Comparison of ENCODE assay signal across 8 cellular contexts in the genomic region with DNA sequence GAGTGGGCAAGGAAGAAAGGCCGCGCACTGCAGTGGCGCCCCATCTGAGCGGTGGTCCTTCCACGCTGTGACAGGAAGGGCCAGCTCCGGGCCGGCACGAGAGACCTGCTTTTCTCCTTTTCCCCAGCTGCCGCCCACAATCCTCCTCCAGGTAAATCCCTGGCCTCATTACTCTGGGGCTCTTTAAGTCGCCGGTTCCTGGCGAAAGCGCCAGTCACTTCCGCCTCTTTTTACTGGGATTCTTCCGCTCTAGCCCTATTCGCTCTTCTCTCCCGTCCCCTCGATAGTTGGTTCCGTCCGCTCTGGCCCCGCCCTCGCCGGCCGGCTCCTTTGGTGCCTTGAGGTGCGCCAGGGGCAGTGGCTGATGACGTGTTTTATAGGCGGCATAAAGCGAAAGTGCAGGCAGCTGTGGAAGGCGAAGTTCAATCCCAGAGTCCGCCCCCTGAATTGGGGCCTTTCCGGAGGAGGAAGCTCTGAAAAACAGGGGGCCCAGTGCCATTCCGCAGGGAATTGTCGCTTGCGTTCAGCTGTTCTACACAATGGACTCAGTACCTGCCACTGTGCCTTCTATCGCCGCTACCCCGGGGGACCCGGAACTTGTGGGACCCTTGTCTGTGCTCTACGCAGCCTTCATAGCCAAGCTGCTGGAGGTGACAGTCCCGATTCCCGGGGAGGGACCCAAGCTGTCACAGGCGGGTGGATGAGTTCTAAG. TPM values are rescaled to one million over a fixed set of nuclear protein-coding genes. Genes with fewer than 3 reads are reported as not detected.
DNase-seq lines count a peak whose midpoint lies in the region; ATAC-seq and TF ChIP-seq lines count a peak whose summit lies in the region.

No MANE protein-coding gene starts in this region.

- H3K27ac ChIP-seq in epithelial cell of prostate, result peak overlapping the region; percentile 87

- H3K9me3 ChIP-seq in mononuclear cell (ENCODE audit: low read depth, low read length), result no peaks in the 10 kb centered on the region

- peaks cover 18% of the 10 kb centered on the region for H3K4me1 ChIP-seq in mononuclear cell (ENCODE audit: insufficient read depth, low read length)

- DNase-seq in DMS153 treated with DMSO at 0.1 percent for 48 hours (lab: John Stamatoyannopoulos, UW; ENCODE audit: unreplicated experiment), result peak; percentile 99
- peak; percentile 83 for DNase-seq in OCI-M2 (lab: John Stamatoyannopoulos, UW; ENCODE audit: unreplicated experiment)
- DNase-seq in activated T-cell treated with anti-CD3 and anti-CD28 coated beads, Interleukin-2, amount 50 U/mL, for 1 hour, result peak; percentile 97
- DNase-seq in epithelial cell of prostate (ENCODE audit: low read depth, low spot score), result peak; percentile 91
- peak; percentile 94 to 96 for DNase-seq in stimulated activated CD8-positive, alpha-beta memory T cell treated with anti-CD3 and anti-CD28 coated beads, Interleukin-2, amount 100 ng/mL, for 48 hours (ENCODE audit: low read depth in 2 of 2)

- H3K4me3 ChIP-seq in mononuclear cell (ENCODE audit: low read length), result peak overlapping the region; percentile 82

- no peak for TF ChIP-seq RAD21 in Ishikawa (IDR thresholded peaks at IDR 0.05; ENCODE audit: low read depth)

- H3K27me3 ChIP-seq in mononuclear cell (ENCODE audit: insufficient read depth, low read length), result no peaks in the 10 kb centered on the region

- ATAC-seq in GM21619 (IDR thresholded peaks at IDR 0.05; ENCODE audit: unreplicated experiment), result peak; percentile 97

- peak; percentile 30; the same call in 1 of the 2 replicates for TF ChIP-seq EP300 in Ishikawa (IDR thresholded peaks at IDR 0.05; ENCODE audit: borderline replicate concordance)

TF ChIP-seq in Ishikawa, 13 proteins besides CTCF, POLR2A, EP300 and RAD21:
- TF ChIP-seq TCF12 (IDR thresholded peaks at IDR 0.05; ENCODE audit: low read depth) (no peak), ZBTB7A (IDR thresholded peaks at IDR 0.05; ENCODE audit: low read depth) (no peak), FOXM1 (IDR thresholded peaks at IDR 0.05; ENCODE audit: borderline replicate concordance, low read depth) (no peak), NFIC (IDR thresholded peaks at IDR 0.05) (no peak), YY1 (IDR thresholded peaks at IDR 0.05; ENCODE audit: low read depth) (no peak; the same call in 1 of the 2 replicates), TAF1 (IDR thresholded peaks at IDR 0.05; ENCODE audit: low read depth) (peak; percentile 86), CEBPB (IDR thresholded peaks at IDR 0.05) (no peak; the same call in 1 of the 2 replicates), TEAD4 (IDR thresholded peaks at IDR 0.05) (0 out of 2 replicates have a peak, but pooled peaks have one; percentile 2), EGR1 (IDR thresholded peaks at IDR 0.05) (no peak), CREB1 (IDR thresholded peaks at IDR 0.05; ENCODE audit: low read depth) (peak; percentile 94)
- TF ChIP-seq, protein P1, sequence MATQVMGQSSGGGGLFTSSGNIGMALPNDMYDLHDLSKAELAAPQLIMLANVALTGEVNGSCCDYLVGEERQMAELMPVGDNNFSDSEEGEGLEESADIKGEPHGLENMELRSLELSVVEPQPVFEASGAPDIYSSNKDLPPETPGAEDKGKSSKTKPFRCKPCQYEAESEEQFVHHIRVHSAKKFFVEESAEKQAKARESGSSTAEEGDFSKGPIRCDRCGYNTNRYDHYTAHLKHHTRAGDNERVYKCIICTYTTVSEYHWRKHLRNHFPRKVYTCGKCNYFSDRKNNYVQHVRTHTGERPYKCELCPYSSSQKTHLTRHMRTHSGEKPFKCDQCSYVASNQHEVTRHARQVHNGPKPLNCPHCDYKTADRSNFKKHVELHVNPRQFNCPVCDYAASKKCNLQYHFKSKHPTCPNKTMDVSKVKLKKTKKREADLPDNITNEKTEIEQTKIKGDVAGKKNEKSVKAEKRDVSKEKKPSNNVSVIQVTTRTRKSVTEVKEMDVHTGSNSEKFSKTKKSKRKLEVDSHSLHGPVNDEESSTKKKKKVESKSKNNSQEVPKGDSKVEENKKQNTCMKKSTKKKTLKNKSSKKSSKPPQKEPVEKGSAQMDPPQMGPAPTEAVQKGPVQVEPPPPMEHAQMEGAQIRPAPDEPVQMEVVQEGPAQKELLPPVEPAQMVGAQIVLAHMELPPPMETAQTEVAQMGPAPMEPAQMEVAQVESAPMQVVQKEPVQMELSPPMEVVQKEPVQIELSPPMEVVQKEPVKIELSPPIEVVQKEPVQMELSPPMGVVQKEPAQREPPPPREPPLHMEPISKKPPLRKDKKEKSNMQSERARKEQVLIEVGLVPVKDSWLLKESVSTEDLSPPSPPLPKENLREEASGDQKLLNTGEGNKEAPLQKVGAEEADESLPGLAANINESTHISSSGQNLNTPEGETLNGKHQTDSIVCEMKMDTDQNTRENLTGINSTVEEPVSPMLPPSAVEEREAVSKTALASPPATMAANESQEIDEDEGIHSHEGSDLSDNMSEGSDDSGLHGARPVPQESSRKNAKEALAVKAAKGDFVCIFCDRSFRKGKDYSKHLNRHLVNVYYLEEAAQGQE (IDR thresholded peaks at IDR 0.05; ENCODE audit: low read depth), result no peak
- TF ChIP-seq, protein P2, sequence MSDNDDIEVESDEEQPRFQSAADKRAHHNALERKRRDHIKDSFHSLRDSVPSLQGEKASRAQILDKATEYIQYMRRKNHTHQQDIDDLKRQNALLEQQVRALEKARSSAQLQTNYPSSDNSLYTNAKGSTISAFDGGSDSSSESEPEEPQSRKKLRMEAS (IDR thresholded peaks at IDR 0.05), result peak; percentile 70
- TF ChIP-seq, protein P3, sequence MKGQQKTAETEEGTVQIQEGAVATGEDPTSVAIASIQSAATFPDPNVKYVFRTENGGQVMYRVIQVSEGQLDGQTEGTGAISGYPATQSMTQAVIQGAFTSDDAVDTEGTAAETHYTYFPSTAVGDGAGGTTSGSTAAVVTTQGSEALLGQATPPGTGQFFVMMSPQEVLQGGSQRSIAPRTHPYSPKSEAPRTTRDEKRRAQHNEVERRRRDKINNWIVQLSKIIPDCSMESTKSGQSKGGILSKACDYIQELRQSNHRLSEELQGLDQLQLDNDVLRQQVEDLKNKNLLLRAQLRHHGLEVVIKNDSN (IDR thresholded peaks at IDR 0.05), result no peak

RNA-seq across cellular contexts. Expression of a gene that starts 26.2 kb away (rescaled TPM):
- total RNA-seq in mononuclear cell, result 60.8 TPM

RNA-seq across cellular contexts. Expression of a gene that starts 54.4 kb away (rescaled TPM):
- total RNA-seq in mononuclear cell, result 8.3 TPM

Comparison
In these comparisons a context has a peak if more than half of its experiments do, and no peak if none do; other contexts are left out.
1. Peak in every context shown above with its lines: DNase-seq, ATAC-seq, H3K4me3 ChIP-seq and H3K27ac ChIP-seq.